In genomic region chr12:9707864-9708808, GRCh38 we compare ENCODE assay signal across 8 cellular contexts. TPM values are rescaled to one million over a fixed set of nuclear protein-coding genes. Genes with fewer than 3 reads are reported as not detected.
A peak's percentile ranks its signal among the peaks of the same experiment; 100 is the strongest.
DNase-seq lines count a peak whose midpoint lies in the region; ATAC-seq and TF ChIP-seq lines count a peak whose summit lies in the region.

No MANE protein-coding gene starts in this region.

- TF ChIP-seq RAD21 in Ishikawa (IDR thresholded peaks at IDR 0.05; ENCODE audit: low read depth) = peak; percentile 78

- H2AFZ ChIP-seq in hepatocyte = no peak overlapping the region

- H4K20me1 ChIP-seq in hepatocyte (ENCODE audit: insufficient read depth, poor library complexity, severe bottlenecking) = no peaks in the 10 kb centered on the region

- H3K36me3 ChIP-seq in hepatocyte (replicated peaks; ENCODE audit: insufficient read depth, low read depth) = no peaks in the 10 kb centered on the region

- no peaks in the 10 kb centered on the region for H3K9me2 ChIP-seq in hepatocyte (replicated peaks; ENCODE audit: insufficient read depth)

- no peaks in the 10 kb centered on the region for H3K79me2 ChIP-seq in hepatocyte

- ATAC-seq in HG03354 (IDR thresholded peaks at IDR 0.05; ENCODE audit: poor library complexity, severe bottlenecking, unreplicated experiment) = no peak

- H3K4me1 ChIP-seq in hepatocyte (ENCODE audit: insufficient read depth) = no peaks in the 10 kb centered on the region

- H3K9me3 ChIP-seq in hepatocyte (ENCODE audit: low read depth) = no peaks in the 10 kb centered on the region

- TF ChIP-seq EP300 in Ishikawa (IDR thresholded peaks at IDR 0.05; ENCODE audit: borderline replicate concordance) = no peak

- 52% methylated on average over 12 of the region's 12 CpGs for WGBS in hepatocyte (ENCODE audit: low lambda C conversion rate, missing lambda C conversion rate)

- H3K4me2 ChIP-seq in hepatocyte = no peak overlapping the region

- H3K27ac ChIP-seq in hepatocyte = no peak overlapping the region

- peak; percentile 84 for TF ChIP-seq CTCF in hepatocyte (IDR thresholded peaks at IDR 0.05; ENCODE audit: poor library complexity)

- H3K4me3 ChIP-seq in hepatocyte = no peak overlapping the region

- DNase-seq in Daoy (ENCODE audit: low read depth) (peak; percentile 22), SW480 (ENCODE audit: low spot score) (peak; percentile 55), hepatocyte (ENCODE audit: low spot score) (peak; percentile 68), 8988T (no peak)
- DNase-seq in activated naive CD8-positive, alpha-beta T cell treated with anti-CD3 and anti-CD28 coated beads, Interleukin-2, amount 50 U/mL, for 16 hours (ENCODE audit: low read depth, low spot score) = peak; percentile 17
- DNase-seq in stimulated activated CD4-positive, alpha-beta T cell treated with anti-CD3 and anti-CD28 coated beads, Interleukin-15, amount 100 ng/mL, for 1 hour (ENCODE audit: low read depth in 1 of 2, low spot score in 1 of 2) = peak; percentile 33 to 35

- H3K27me3 ChIP-seq in hepatocyte = no peaks in the 10 kb centered on the region

TF ChIP-seq in Ishikawa, 13 proteins besides CTCF, POLR2A, EP300 and RAD21:
- no peak for TF ChIP-seq CEBPB (IDR thresholded peaks at IDR 0.05)
- no peak for TF ChIP-seq NFIC (IDR thresholded peaks at IDR 0.05)
- no peak for TF ChIP-seq USF1 (IDR thresholded peaks at IDR 0.05)
- TF ChIP-seq, protein P1, sequence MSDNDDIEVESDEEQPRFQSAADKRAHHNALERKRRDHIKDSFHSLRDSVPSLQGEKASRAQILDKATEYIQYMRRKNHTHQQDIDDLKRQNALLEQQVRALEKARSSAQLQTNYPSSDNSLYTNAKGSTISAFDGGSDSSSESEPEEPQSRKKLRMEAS (IDR thresholded peaks at IDR 0.05) = no peak
- no peak for TF ChIP-seq FOXM1 (IDR thresholded peaks at IDR 0.05; ENCODE audit: borderline replicate concordance, low read depth)
- no peak for TF ChIP-seq CREB1 (IDR thresholded peaks at IDR 0.05; ENCODE audit: low read depth)
- no peak for TF ChIP-seq ZBTB7A (IDR thresholded peaks at IDR 0.05; ENCODE audit: low read depth)

RNA-seq across cellular contexts. Expression of gene CLECL1, which starts 24.8 kb away (rescaled TPM):
- total RNA-seq in Daoy (2014; rRNA removed; shearing (Covaris generic)) = not detected in 2 replicates
- not detected in 2 replicates for total RNA-seq in hepatocyte
- polyA plus RNA-seq in hepatocyte = not detected in 2 replicates

RNA-seq across cellular contexts. Expression of gene CLEC2D, which starts 38.6 kb away (rescaled TPM):
- total RNA-seq in Daoy (2014; rRNA removed; shearing (Covaris generic)) = 0.34 and 0.39 TPM in 2 replicates
- total RNA-seq in hepatocyte = 5.7 and 6.0 TPM in 2 replicates
- polyA plus RNA-seq in hepatocyte = 3.7 and 3.9 TPM in 2 replicates

RNA-seq across cellular contexts. Expression of gene CD69, which starts 52.6 kb away (rescaled TPM):
- total RNA-seq in Daoy (2014; rRNA removed; shearing (Covaris generic)) = 0.12 and 0.57 TPM in 2 replicates
- 0.07 TPM in 1 of 2 replicates, not detected in the other for total RNA-seq in hepatocyte
- polyA plus RNA-seq in hepatocyte = 0.57 TPM in 1 of 2 replicates, not detected in the other
